ENCODE assay signal across 8 cellular contexts in the genomic region with DNA sequence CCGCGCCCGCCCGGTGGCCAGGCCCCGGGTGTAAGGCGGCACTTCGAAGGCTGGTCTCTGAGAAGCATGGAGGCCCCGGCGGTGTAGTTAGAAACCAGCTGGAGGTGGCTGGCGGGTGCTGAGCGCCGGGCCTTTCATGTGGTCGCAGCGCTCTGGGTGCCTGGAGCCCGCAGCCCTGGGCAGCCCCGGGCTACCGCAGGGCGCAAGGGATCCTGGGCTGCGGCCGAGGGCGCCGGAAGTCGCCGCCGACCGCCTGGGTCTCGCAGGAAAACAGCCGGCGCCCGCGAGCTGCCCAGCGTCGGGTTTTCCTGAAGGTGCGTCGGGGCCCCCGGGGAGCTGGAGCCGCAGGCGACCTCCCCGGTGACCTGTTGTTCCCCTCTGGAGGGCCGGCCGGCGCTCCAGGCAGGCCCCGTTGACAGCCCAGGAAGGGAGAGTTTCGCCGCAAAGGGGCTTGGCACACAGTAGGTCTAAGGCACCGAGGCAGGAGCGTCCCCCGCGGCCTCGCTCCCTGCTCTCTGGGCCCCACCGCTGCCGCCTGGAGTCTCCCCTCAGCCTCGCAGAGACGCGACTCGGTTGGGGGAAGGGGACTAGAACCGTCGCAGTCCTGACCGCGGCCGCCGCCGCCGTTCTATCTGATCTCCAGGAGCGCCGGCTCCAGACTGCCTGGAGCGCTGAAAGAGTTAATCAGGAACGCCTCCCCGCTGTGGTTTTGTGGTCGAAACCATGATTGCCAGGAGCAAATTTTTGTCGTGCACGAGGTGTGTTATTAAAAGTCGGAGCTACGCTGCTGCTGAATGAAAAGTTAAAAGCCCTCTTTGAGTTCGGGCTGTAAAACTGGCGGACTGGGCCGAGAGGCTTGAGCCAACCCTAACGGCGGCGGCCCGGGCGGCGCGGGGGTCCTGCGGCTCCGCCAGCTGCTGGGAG. TPM values are rescaled to one million over a fixed set of nuclear protein-coding genes. Genes with fewer than 3 reads are reported as not detected.
A peak's percentile ranks its signal among the peaks of the same experiment; 100 is the strongest.
DNase-seq lines count a peak whose midpoint lies in the region; ATAC-seq and TF ChIP-seq lines count a peak whose summit lies in the region.

No MANE protein-coding gene starts in this region.

- no peak overlapping the region; the same call in 1 of the 2 replicates for H2AK5ac ChIP-seq in IMR-90 (ENCODE audit: low read depth, low read length)

- peak overlapping the region; percentile 33; the same call in 1 of the 2 replicates for H4K5ac ChIP-seq in IMR-90 (ENCODE audit: low read depth, low read length)

- peak overlapping the region; percentile 91 for H2AFZ ChIP-seq in IMR-90 (replicated peaks; ENCODE audit: low read length, poor library complexity)

- H3K27me3 Mint-ChIP-seq in activated B cell treated with CpG ODN at 0.5 μM for 24 hours, result peaks cover 33% of the 10 kb centered on the region

- H3K18ac ChIP-seq in IMR-90 (ENCODE audit: low read depth, low read length), result no peak overlapping the region; the same call in 1 of the 2 replicates

- intact Hi-C loops in Right ventricle myocardium inferior (cut with DNase I), result no loop called here
- intact Hi-C loops in cardiac septum (cut with DNase I), result no loop called here
- intact Hi-C loops in IMR-90 (cut with micrococcal nuclease), result no loop called here
- intact Hi-C loops in activated B cell treated with CpG ODN at 0.5 μM for 24 hours (cut with micrococcal nuclease), result loop anchor here (2.0 to 5.0 kb wide), 4 partner anchors 51 to 135 kb away; a partner anchor contains a TSS

- 0 out of 2 replicates have a peak overlapping the region, but pooled peaks have one; percentile 40 for H3K23ac ChIP-seq in IMR-90 (ENCODE audit: low read depth, low read length)

- no peaks in the 10 kb centered on the region for H3K79me1 ChIP-seq in IMR-90 (ENCODE audit: low read depth in 1 of 2, low read length in 2 of 2)

- H3K9me3 ChIP-seq in IMR-90 (ENCODE audit: control insufficient read depth, insufficient read depth, low read length), result no peaks in the 10 kb centered on the region

- no peaks in the 10 kb centered on the region; the same call in 1 of the 2 replicates for H3K9me1 ChIP-seq in IMR-90 (ENCODE audit: insufficient read depth, low read length)

- H3K4me3 ChIP-seq in IMR-90 (ENCODE audit: insufficient read depth, low read depth, low read length), result peak overlapping the region; percentile 31
- peak overlapping the region; percentile 36 to 52 for H3K4me3 ChIP-seq in cardiac fibroblast (replicated peaks in 1 of 2; ENCODE audit: low read depth in 2 of 2, low read length in 2 of 2)
- peak overlapping the region; percentile 36 for H3K4me3 ChIP-seq in kidney epithelial cell (ENCODE audit: low read depth, low read length)

- CTCF ChIA-PET in IMR-90 (lab: Yijun Ruan, JAX), result interaction anchor here (0.6 to 1.0 kb wide), 3 partner anchors 69 to 214 kb away, joined by 3 to 4 read pairs (median 3); no protein-coding TSS in a partner anchor
- CTCF ChIA-PET in activated B cell treated with CpG ODN at 0.5 μM for 24 hours (lab: Charles Lee), result interaction anchor here (0.7 to 3.3 kb wide), 8 partner anchors 10 to 172 kb away, joined by 3 to 20 read pairs (median 3); a partner anchor contains a TSS

- H3K9me3 Mint-ChIP-seq in activated B cell treated with CpG ODN at 0.5 μM for 24 hours, result no peaks in the 10 kb centered on the region

- H3K27ac Mint-ChIP-seq in activated B cell treated with CpG ODN at 0.5 μM for 24 hours, result peak overlapping the region; percentile 72

- TF ChIP-seq CTCF in IMR-90 (conservative IDR thresholded peaks at IDR 0.05; ENCODE audit: low read depth, low read length) (no peak), activated B cell treated with CpG ODN at 0.5 μM for 24 hours (IDR thresholded peaks at IDR 0.05) (no peak), cardiac fibroblast (IDR thresholded peaks at IDR 0.05; ENCODE audit: low read depth, low read length) (no peak), kidney epithelial cell (IDR thresholded peaks at IDR 0.05; ENCODE audit: insufficient read depth, low read length, poor library complexity, severe bottlenecking) (no peak)

- H3K27ac ChIP-seq in IMR-90 (ENCODE audit: insufficient read depth, low read length), result no peak overlapping the region

- H3K4me2 ChIP-seq in IMR-90 (ENCODE audit: low read depth, low read length), result peak overlapping the region; percentile 61

- dilution Hi-C loops in IMR-90 (cut with HindIII; ENCODE audit: low sequenced_read_pairs, unreplicated experiment), result no loop called here

- peak overlapping the region; percentile 63 for H2AK9ac ChIP-seq in IMR-90 (replicated peaks; ENCODE audit: low read depth, low read length, poor library complexity)

- H4K20me1 ChIP-seq in IMR-90 (ENCODE audit: insufficient read depth, low read length), result no peaks in the 10 kb centered on the region

- in situ Hi-C loops in IMR-90 (cut with MboI; ENCODE audit: low sequenced_read_pairs), result no loop called here

- no peak for TF ChIP-seq RAD21 in IMR-90 (IDR thresholded peaks at IDR 0.05; ENCODE audit: low read length)

- no peak overlapping the region for H2BK5ac ChIP-seq in IMR-90 (ENCODE audit: low read depth, low read length, poor library complexity, severe bottlenecking)

- peak; percentile 76 for ATAC-seq in Right ventricle myocardium inferior
- ATAC-seq in IMR-90 (ENCODE audit: low read depth), result peak; percentile 91
- ATAC-seq in activated B cell treated with CpG ODN at 0.5 μM for 24 hours (ENCODE audit: low read depth), result peak; percentile 77

- no peak overlapping the region; the same call in 2 of the 3 replicates for H2BK15ac ChIP-seq in IMR-90 (ENCODE audit: low read depth, low read length)

- DNase-seq in Right ventricle myocardium inferior (ENCODE audit: missing footprints) (peak; percentile 83), cardiac septum (ENCODE audit: low spot score) (no peak), IMR-90 (peak; percentile 76), activated B cell treated with CpG ODN at 0.5 μM for 24 hours (peak; percentile 59), cardiac fibroblast (ENCODE audit: low read depth in 2 of 2) (peak; percentile 63 to 78), kidney epithelial cell (ENCODE audit: low read depth) (peak; percentile 62), NCI-H345 (lab: John Stamatoyannopoulos, UW) (no peak)
- peak; percentile 66 to 72 for DNase-seq in stimulated activated CD4-positive, alpha-beta T cell treated with anti-CD3 and anti-CD28 coated beads, Interleukin-2, amount 100 ng/mL, for 48 hours

- peak overlapping the region in 1 of 2 experiments; percentile 78; a peak in 1 of 4 replicates for H4K8ac ChIP-seq in IMR-90 (ENCODE audit: low read depth in 2 of 2, low read length in 2 of 2)

- peaks cover 10% of the 10 kb centered on the region for H3K4me1 ChIP-seq in IMR-90 (ENCODE audit: control insufficient read depth, insufficient read depth, low read length)

- peak overlapping the region; percentile 67 for H2BK120ac ChIP-seq in IMR-90 (ENCODE audit: low read depth, low read length)

- BruUV-seq in IMR-90 (replicated peaks; lab: Mats Ljungman, UMichigan), result no TSS peak

- H3K36me3 ChIP-seq in IMR-90 (ENCODE audit: control insufficient read depth, insufficient read depth, low read length) (no peaks in the 10 kb centered on the region), kidney epithelial cell (ENCODE audit: control insufficient read depth, insufficient read depth, low read length) (no peaks in the 10 kb centered on the region)

- peak overlapping the region; percentile 50; the same call in 1 of the 2 replicates for H4K91ac ChIP-seq in IMR-90 (ENCODE audit: insufficient read depth, low read depth, low read length)

- peak overlapping the region; percentile 11; the same call in 1 of the 2 replicates for H3K14ac ChIP-seq in IMR-90 (replicated peaks; ENCODE audit: low read depth, low read length)

- no peak overlapping the region for H3K56ac ChIP-seq in IMR-90 (ENCODE audit: extremely low read depth, insufficient read depth, low read length)

- peak overlapping the region; percentile 6; the same call in 1 of the 2 replicates for H3K9ac ChIP-seq in IMR-90 (ENCODE audit: low read depth, low read length)

- WGBS in IMR-90 (ENCODE audit: extremely low coverage in 2 of 2, insufficient read length in 1 of 2), 2 experiments, result 17% methylated on average over 60 of the region's 86 CpGs; no CpG with 5 or more reads in 1 of the 2 experiments

- no peaks in the 10 kb centered on the region for H3K36me3 Mint-ChIP-seq in activated B cell treated with CpG ODN at 0.5 μM for 24 hours (ENCODE audit: low read depth)

- H3K4me3 Mint-ChIP-seq in activated B cell treated with CpG ODN at 0.5 μM for 24 hours, result peak overlapping the region; percentile 83

- TF ChIP-seq POLR2A in IMR-90 (IDR thresholded peaks at IDR 0.05; ENCODE audit: low read depth, low read length), result no peak

- POLR2A ChIA-PET in IMR-90 (lab: Charles Lee; ENCODE audit: unreplicated experiment) (no interaction called here), activated B cell treated with CpG ODN at 0.5 μM for 24 hours (lab: Charles Lee) (interaction anchor here (0.5 to 3.0 kb wide), 19 partner anchors 9 to 363 kb away, joined by 3 to 20 read pairs (median 3); a partner anchor contains a TSS)

- no peak overlapping the region for H2BK20ac ChIP-seq in IMR-90 (ENCODE audit: low read depth, low read length)

- peak overlapping the region; percentile 68 for H3K4ac ChIP-seq in IMR-90 (ENCODE audit: low read depth, low read length)

- H3K4me1 Mint-ChIP-seq in activated B cell treated with CpG ODN at 0.5 μM for 24 hours, result peaks cover 48% of the 10 kb centered on the region

- H3K27me3 ChIP-seq in IMR-90 (ENCODE audit: control insufficient read depth, insufficient read depth, low read length), result peaks cover 73% of the 10 kb centered on the region
- peaks cover 15% of the 10 kb centered on the region for H3K27me3 ChIP-seq in kidney epithelial cell (ENCODE audit: control insufficient read depth, insufficient read depth, low read length)

TF ChIP-seq in IMR-90, 13 proteins besides CTCF, POLR2A, EP300 and RAD21:
- TF ChIP-seq RCOR1 (IDR thresholded peaks at IDR 0.05; ENCODE audit: insufficient replicate concordance, low read length), result peak; percentile 49
- TF ChIP-seq CEBPB (IDR thresholded peaks at IDR 0.05; ENCODE audit: low read depth, low read length), result no peak

RNA-seq across cellular contexts. Expression of a gene that starts 2.8 kb away (rescaled TPM):
- total RNA-seq in Right ventricle myocardium inferior (not detected), cardiac septum (not detected), IMR-90 (2012; rRNA removed) (not detected in 2 replicates), activated B cell treated with CpG ODN at 0.5 μM for 24 hours (0.64 and 0.78 TPM in 2 replicates), kidney epithelial cell (12.5 and 12.9 TPM in 2 replicates)
- not detected in 2 replicates for polyA plus RNA-seq in IMR-90 (2012; rRNA removed)
- 0.01 TPM in 1 of 2 replicates, not detected in the other for polyA plus RNA-seq in IMR-90 (2012; cell fraction: cytosol; rRNA removed)
- polyA plus RNA-seq in IMR-90 (2012; cell fraction: nucleus; rRNA removed; ENCODE audit: low replicate concordance), result not detected in 2 replicates

Comparison
In these comparisons a context has a peak if more than half of its experiments do, and no peak if none do; other contexts are left out.
1. DNase-seq: peak in Right ventricle myocardium inferior (single experiment), IMR-90 (single experiment), activated B cell treated with CpG ODN at 0.5 μM for 24 hours (single experiment), cardiac fibroblast (2 of 2), kidney epithelial cell (single experiment) and stimulated activated CD4-positive, alpha-beta T cell treated with anti-CD3 and anti-CD28 coated beads, Interleukin-2, amount 100 ng/mL, for 48 hours (2 of 2); none in cardiac septum (single experiment) and NCI-H345 (single experiment).
2. Peak in every context shown above with its lines, with median percentiles within 50 percentile points of each other: ATAC-seq and H3K4me3 ChIP-seq.